In genomic region chr7:68833442-68833841, GRCh38 we compare ENCODE assay signal across 20 cellular contexts.
DNase-seq lines count a peak whose midpoint lies in the region; ATAC-seq and TF ChIP-seq lines count a peak whose summit lies in the region.
"Had no signal": no experiment of that assay in that cellular context is flagged by ENCODE, and none has a peak within 500 bp of the region (broad histone marks: within the 10 kb centered on the region; RNA-seq: fewer than 3 reads in every experiment).

No MANE protein-coding gene starts in this region.

- no peak for TF ChIP-seq CTCF in fibroblast of the aortic adventitia (IDR thresholded peaks at IDR 0.05; ENCODE audit: insufficient read depth, low read length)

- H3K4me3 ChIP-seq in MG63 (no peak overlapping the region), fibroblast of the aortic adventitia (ENCODE audit: low read depth, low read length) (no peak overlapping the region)
- H3K4me3 ChIP-seq: BLaER1 had no signal

- H3K9me3 ChIP-seq in MG63: no peaks in the 10 kb centered on the region
- H3K9me3 ChIP-seq: BE2C had no signal

- no peaks in the 10 kb centered on the region for H3K27me3 ChIP-seq in MG63
- H3K27me3 ChIP-seq: BE2C, BLaER1 had no signal

- H3K36me3 ChIP-seq in MG63: no peaks in the 10 kb centered on the region
- H3K36me3 ChIP-seq: BE2C, BLaER1 had no signal

- ATAC-seq in HG03354 (IDR thresholded peaks at IDR 0.05; ENCODE audit: poor library complexity, severe bottlenecking, unreplicated experiment) (no peak), GM18907 (IDR thresholded peaks at IDR 0.05; ENCODE audit: unreplicated experiment) (no peak)

- peak; percentile 26 for DNase-seq in MG63
- peak; percentile 57 for DNase-seq in fibroblast of the aortic adventitia (ENCODE audit: low read depth)
- no peak for DNase-seq in ureter (ENCODE audit: low spot score)
- DNase-seq: 8988T; ACHN; BE2C; C1 segment of cervical spinal cord; CD4-positive, alpha-beta memory T cell; CD4-positive, CD25-positive, alpha-beta regulatory T cell; CD8-positive, alpha-beta memory T cell; COR-L47; DMS 273 treated with DMSO at 0.1 percent for 48 hours; DMS153; DMS53; DMS79; DND-41; GF-D8 had no signal
